Comparison of ENCODE assay signal across 8 cellular contexts in genomic region chr17:38883592-38884526, GRCh38. TPM values are rescaled to one million over a fixed set of nuclear protein-coding genes. Genes with fewer than 3 reads are reported as not detected.
A peak's percentile ranks its signal among the peaks of the same experiment; 100 is the strongest.
DNase-seq lines count a peak whose midpoint lies in the region; ATAC-seq and TF ChIP-seq lines count a peak whose summit lies in the region.

No MANE protein-coding gene starts in this region.

- peaks cover 46 to 92% (median 81%) of the 10 kb centered on the region in 9 donors for H3K4me1 ChIP-seq in heart right ventricle

- no peaks in the 10 kb centered on the region for H3K9me3 Mint-ChIP-seq in activated naive CD4-positive, alpha-beta T cell treated with anti-CD3 and anti-CD28 coated beads, Interleukin-2, amount 50 U/mL, for 72 hours

- peak overlapping the region; percentile 77 to 96 for H3K27ac Mint-ChIP-seq in activated naive CD4-positive, alpha-beta T cell treated with anti-CD3 and anti-CD28 coated beads, Interleukin-2, amount 50 U/mL, for 72 hours

- ATAC-seq in activated naive CD4-positive, alpha-beta T cell treated with anti-CD3 and anti-CD28 coated beads, Interleukin-2, amount 50 U/mL, for 72 hours, result peak; percentile 25 to 57
- ATAC-seq in heart right ventricle (peak in 4 of 8 donors; percentile 14 to 58 (median 32)), GM18505 (IDR thresholded peaks at IDR 0.05; ENCODE audit: unreplicated experiment) (no peak)

- TF ChIP-seq POLR2A in GM18505 (IDR thresholded peaks at IDR 0.05; ENCODE audit: borderline replicate concordance, extremely low read depth, insufficient read depth, insufficient read length), result no peak

- peaks cover 5 to 39% of the 10 kb centered on the region in 2 donors for H3K36me3 Mint-ChIP-seq in activated naive CD4-positive, alpha-beta T cell treated with anti-CD3 and anti-CD28 coated beads, Interleukin-2, amount 50 U/mL, for 72 hours

- no peaks in the 10 kb centered on the region for H3K9me3 ChIP-seq in heart right ventricle

- 41 to 57% methylated on average over 19 of the region's 19 CpGs for WGBS in heart right ventricle, 2 donors

- H3K27ac ChIP-seq in heart right ventricle (peak overlapping the region in 9 of 10 donors; percentile 65 to 81 (median 71)), skin epidermis (peak overlapping the region in 17 of 21 experiments; percentile 1 to 71 (median 50))

- TF ChIP-seq CTCF in heart right ventricle (IDR thresholded peaks at IDR 0.05), result peak in 2 of 9 donors; percentile 8 to 11

- H3K27me3 ChIP-seq in heart right ventricle, result no peaks in the 10 kb centered on the region

- H3K4me3 ChIP-seq in heart right ventricle, result peak overlapping the region in 4 of 10 donors; percentile 18 to 24 (median 22)
- H3K4me3 ChIP-seq in skin epidermis, result no peak overlapping the region

- H3K36me3 ChIP-seq in heart right ventricle, result peaks cover 0 to 88% (median 7%) of the 10 kb centered on the region in 9 donors

- intact Hi-C loops in heart right ventricle (cut with DNase I), result no loop called here

- DNase-seq in HT1080 (ENCODE audit: low read depth) (peak; percentile 57), heart right ventricle (peak in 1 of 2 donors; percentile 64), NCI-H146 treated with DMSO at 0.1 percent for 48 hours (lab: John Stamatoyannopoulos, UW; ENCODE audit: unreplicated experiment) (no peak), DMS79 (lab: John Stamatoyannopoulos, UW) (no peak)
- no peak for DNase-seq in activated naive CD4-positive, alpha-beta T cell treated with anti-CD3 and anti-CD28 coated beads, Interleukin-2, amount 50 U/mL, for 72 hours (ENCODE audit: low spot score in 2 of 2)
- DNase-seq in effector CD4-positive, alpha-beta T cell, result no peak

RNA-seq across cellular contexts. Expression of gene LASP1, which starts 14.0 kb away (rescaled TPM):
- 170 and 207 TPM in 2 replicates for total RNA-seq in HT1080 (2014; rRNA removed; shearing (Covaris generic))
- polyA plus RNA-seq in HT1080 (2015; cell fraction: cytosol; rRNA removed), result 146 and 160 TPM in 2 replicates
- polyA plus RNA-seq in HT1080 (2015; cell fraction: nucleus; rRNA removed), result 141 and 149 TPM in 2 replicates
- total RNA-seq in activated naive CD4-positive, alpha-beta T cell treated with anti-CD3 and anti-CD28 coated beads, Interleukin-2, amount 50 U/mL, for 72 hours, result 100 to 1,000 TPM; 141 to 185 TPM
- total RNA-seq in heart right ventricle, result 10 to 100 TPM; 19.5 to 56.9 (median 23.0) TPM
- 10 to 100 TPM; 21.3 to 25.4 TPM for polyA plus RNA-seq in heart right ventricle

RNA-seq across cellular contexts. Expression of gene RPL23, which starts 30.3 kb away (rescaled TPM):
- 1,772 and 2,098 TPM in 2 replicates for total RNA-seq in HT1080 (2014; rRNA removed; shearing (Covaris generic))
- polyA plus RNA-seq in HT1080 (2015; cell fraction: cytosol; rRNA removed), result 1,934 and 2,333 TPM in 2 replicates
- 538 and 614 TPM in 2 replicates for polyA plus RNA-seq in HT1080 (2015; cell fraction: nucleus; rRNA removed)
- 1,000 to 10,000 TPM; 1,602 to 2,658 TPM for total RNA-seq in activated naive CD4-positive, alpha-beta T cell treated with anti-CD3 and anti-CD28 coated beads, Interleukin-2, amount 50 U/mL, for 72 hours
- 100 to 1,000 TPM; 725 to 991 (median 835) TPM for total RNA-seq in heart right ventricle
- polyA plus RNA-seq in heart right ventricle, result 1,000 to 10,000 TPM; 1,798 to 2,733 TPM

RNA-seq across cellular contexts. Expression of gene CWC25, which starts 58.7 kb away (rescaled TPM):
- total RNA-seq in HT1080 (2014; rRNA removed; shearing (Covaris generic)), result 9.6 and 11.0 TPM in 2 replicates
- 10.7 and 11.3 TPM in 2 replicates for polyA plus RNA-seq in HT1080 (2015; cell fraction: cytosol; rRNA removed)
- 40.2 and 50.2 TPM in 2 replicates for polyA plus RNA-seq in HT1080 (2015; cell fraction: nucleus; rRNA removed)
- total RNA-seq in activated naive CD4-positive, alpha-beta T cell treated with anti-CD3 and anti-CD28 coated beads, Interleukin-2, amount 50 U/mL, for 72 hours, result 10 to 100 TPM; 19.2 to 41.9 TPM
- total RNA-seq in heart right ventricle, result 10 to 100 TPM in 2 of 10 donors, 1 to 10 TPM in 8; 7.7 to 11.2 (median 9.0) TPM
- 10 to 100 TPM in 1 of 2 donors, 1 to 10 TPM in 1; 9.1 to 22.6 TPM for polyA plus RNA-seq in heart right ventricle
